Comparison of ENCODE assay signal across 1 cellular context in the genomic region with DNA sequence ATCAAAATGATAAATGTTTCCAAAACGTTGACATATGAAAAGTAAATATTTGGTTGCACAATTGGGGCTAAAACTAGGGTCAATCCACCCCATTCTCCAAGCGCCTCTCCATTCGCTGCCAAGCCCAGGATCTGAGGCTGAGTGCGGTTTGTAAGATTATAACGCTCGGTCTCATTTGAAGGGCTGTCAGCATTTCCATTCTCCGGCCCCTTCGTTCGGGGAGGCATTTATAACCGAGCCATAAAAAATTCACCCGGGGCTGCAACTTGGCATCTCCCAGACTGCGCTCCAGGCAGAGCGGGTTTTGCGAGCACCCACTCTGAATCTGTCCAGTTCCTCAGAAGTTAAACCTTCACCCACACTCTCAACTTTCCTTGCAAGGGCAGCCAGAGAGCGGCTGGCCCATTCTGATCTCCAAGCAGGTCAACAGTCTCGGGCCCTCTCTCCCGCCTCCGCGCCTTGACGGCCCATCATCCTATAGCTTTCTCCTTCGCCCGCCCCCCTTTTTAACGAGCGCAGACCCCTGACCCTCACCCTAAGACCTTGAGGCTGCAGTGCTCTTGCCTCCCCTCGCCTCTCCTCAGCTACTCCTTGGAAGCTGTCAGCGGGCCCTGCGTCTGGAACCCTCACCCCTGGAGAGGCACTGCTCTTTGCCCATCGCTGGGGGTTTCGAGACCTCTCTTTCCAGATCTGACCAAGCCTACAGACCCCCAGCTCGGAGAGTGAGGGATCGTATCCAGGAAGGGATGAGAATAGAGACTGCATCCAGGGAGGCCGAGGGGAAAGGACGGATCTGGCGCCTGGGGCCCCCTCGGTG.
TF ChIP-seq lines count a peak whose summit lies in the region.

No MANE protein-coding gene starts in this region.

TF ChIP-seq in GM23338, 12 proteins besides CTCF, POLR2A, EP300 and RAD21:
- TF ChIP-seq POLR2AphosphoS5 (IDR thresholded peaks at IDR 0.05; ENCODE audit: low read depth) (no peak), ZNF114 (CRISPR knock-in tag; IDR thresholded peaks at IDR 0.05) (no peak), ZNF331 (CRISPR knock-in tag; IDR thresholded peaks at IDR 0.05; ENCODE audit: low read depth) (no peak), JUNB (IDR thresholded peaks at IDR 0.05; ENCODE audit: unreplicated experiment) (no peak), CREB1 (CRISPR knock-in tag; IDR thresholded peaks at IDR 0.05; ENCODE audit: low read depth) (no peak), EZH2 (IDR thresholded peaks at IDR 0.05; ENCODE audit: low read depth, unreplicated experiment) (no peak), STAT1 (IDR thresholded peaks at IDR 0.05; ENCODE audit: unreplicated experiment) (no peak), NANOG (IDR thresholded peaks at IDR 0.05; ENCODE audit: borderline replicate concordance) (no peak), EZH2phosphoT487 (IDR thresholded peaks at IDR 0.05; ENCODE audit: unreplicated experiment) (no peak)
- TF ChIP-seq, protein P1, sequence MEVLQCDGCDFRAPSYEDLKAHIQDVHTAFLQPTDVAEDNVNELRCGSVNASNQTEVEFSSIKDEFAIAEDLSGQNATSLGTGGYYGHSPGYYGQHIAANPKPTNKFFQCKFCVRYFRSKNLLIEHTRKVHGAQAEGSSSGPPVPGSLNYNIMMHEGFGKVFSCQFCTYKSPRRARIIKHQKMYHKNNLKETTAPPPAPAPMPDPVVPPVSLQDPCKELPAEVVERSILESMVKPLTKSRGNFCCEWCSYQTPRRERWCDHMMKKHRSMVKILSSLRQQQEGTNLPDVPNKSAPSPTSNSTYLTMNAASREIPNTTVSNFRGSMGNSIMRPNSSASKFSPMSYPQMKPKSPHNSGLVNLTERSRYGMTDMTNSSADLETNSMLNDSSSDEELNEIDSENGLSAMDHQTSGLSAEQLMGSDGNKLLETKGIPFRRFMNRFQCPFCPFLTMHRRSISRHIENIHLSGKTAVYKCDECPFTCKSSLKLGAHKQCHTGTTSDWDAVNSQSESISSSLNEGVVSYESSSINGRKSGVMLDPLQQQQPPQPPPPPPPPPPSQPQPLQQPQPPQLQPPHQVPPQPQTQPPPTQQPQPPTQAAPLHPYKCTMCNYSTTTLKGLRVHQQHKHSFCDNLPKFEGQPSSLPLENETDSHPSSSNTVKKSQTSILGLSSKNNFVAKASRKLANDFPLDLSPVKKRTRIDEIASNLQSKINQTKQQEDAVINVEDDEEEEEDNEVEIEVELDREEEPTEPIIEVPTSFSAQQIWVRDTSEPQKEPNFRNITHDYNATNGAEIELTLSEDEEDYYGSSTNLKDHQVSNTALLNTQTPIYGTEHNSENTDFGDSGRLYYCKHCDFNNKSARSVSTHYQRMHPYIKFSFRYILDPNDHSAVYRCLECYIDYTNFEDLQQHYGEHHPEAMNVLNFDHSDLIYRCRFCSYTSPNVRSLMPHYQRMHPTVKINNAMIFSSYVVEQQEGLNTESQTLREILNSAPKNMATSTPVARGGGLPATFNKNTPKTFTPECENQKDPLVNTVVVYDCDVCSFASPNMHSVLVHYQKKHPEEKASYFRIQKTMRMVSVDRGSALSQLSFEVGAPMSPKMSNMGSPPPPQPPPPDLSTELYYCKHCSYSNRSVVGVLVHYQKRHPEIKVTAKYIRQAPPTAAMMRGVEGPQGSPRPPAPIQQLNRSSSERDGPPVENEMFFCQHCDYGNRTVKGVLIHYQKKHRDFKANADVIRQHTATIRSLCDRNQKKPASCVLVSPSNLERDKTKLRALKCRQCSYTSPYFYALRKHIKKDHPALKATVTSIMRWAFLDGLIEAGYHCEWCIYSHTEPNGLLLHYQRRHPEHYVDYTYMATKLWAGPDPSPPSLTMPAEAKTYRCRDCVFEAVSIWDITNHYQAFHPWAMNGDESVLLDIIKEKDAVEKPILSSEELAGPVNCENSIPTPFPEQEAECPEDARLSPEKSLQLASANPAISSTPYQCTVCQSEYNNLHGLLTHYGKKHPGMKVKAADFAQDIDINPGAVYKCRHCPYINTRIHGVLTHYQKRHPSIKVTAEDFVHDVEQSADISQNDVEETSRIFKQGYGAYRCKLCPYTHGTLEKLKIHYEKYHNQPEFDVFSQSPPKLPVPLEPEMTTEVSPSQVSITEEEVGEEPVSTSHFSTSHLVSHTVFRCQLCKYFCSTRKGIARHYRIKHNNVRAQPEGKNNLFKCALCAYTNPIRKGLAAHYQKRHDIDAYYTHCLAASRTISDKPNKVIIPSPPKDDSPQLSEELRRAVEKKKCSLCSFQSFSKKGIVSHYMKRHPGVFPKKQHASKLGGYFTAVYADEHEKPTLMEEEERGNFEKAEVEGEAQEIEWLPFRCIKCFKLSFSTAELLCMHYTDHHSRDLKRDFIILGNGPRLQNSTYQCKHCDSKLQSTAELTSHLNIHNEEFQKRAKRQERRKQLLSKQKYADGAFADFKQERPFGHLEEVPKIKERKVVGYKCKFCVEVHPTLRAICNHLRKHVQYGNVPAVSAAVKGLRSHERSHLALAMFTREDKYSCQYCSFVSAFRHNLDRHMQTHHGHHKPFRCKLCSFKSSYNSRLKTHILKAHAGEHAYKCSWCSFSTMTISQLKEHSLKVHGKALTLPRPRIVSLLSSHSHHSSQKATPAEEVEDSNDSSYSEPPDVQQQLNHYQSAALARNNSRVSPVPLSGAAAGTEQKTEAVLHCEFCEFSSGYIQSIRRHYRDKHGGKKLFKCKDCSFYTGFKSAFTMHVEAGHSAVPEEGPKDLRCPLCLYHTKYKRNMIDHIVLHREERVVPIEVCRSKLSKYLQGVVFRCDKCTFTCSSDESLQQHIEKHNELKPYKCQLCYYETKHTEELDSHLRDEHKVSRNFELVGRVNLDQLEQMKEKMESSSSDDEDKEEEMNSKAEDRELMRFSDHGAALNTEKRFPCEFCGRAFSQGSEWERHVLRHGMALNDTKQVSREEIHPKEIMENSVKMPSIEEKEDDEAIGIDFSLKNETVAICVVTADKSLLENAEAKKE (CRISPR knock-in tag; IDR thresholded peaks at IDR 0.05), result no peak
- TF ChIP-seq, protein P2, sequence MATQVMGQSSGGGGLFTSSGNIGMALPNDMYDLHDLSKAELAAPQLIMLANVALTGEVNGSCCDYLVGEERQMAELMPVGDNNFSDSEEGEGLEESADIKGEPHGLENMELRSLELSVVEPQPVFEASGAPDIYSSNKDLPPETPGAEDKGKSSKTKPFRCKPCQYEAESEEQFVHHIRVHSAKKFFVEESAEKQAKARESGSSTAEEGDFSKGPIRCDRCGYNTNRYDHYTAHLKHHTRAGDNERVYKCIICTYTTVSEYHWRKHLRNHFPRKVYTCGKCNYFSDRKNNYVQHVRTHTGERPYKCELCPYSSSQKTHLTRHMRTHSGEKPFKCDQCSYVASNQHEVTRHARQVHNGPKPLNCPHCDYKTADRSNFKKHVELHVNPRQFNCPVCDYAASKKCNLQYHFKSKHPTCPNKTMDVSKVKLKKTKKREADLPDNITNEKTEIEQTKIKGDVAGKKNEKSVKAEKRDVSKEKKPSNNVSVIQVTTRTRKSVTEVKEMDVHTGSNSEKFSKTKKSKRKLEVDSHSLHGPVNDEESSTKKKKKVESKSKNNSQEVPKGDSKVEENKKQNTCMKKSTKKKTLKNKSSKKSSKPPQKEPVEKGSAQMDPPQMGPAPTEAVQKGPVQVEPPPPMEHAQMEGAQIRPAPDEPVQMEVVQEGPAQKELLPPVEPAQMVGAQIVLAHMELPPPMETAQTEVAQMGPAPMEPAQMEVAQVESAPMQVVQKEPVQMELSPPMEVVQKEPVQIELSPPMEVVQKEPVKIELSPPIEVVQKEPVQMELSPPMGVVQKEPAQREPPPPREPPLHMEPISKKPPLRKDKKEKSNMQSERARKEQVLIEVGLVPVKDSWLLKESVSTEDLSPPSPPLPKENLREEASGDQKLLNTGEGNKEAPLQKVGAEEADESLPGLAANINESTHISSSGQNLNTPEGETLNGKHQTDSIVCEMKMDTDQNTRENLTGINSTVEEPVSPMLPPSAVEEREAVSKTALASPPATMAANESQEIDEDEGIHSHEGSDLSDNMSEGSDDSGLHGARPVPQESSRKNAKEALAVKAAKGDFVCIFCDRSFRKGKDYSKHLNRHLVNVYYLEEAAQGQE (IDR thresholded peaks at IDR 0.05; ENCODE audit: unreplicated experiment), result no peak
- TF ChIP-seq, protein P3, sequence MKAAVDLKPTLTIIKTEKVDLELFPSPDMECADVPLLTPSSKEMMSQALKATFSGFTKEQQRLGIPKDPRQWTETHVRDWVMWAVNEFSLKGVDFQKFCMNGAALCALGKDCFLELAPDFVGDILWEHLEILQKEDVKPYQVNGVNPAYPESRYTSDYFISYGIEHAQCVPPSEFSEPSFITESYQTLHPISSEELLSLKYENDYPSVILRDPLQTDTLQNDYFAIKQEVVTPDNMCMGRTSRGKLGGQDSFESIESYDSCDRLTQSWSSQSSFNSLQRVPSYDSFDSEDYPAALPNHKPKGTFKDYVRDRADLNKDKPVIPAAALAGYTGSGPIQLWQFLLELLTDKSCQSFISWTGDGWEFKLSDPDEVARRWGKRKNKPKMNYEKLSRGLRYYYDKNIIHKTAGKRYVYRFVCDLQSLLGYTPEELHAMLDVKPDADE (IDR thresholded peaks at IDR 0.05), result no peak
